In genomic region chr14:52723514-52724359, GRCh38 we compare ENCODE assay signal across 1 cellular context.
TF ChIP-seq lines count a peak whose summit lies in the region.

No MANE protein-coding gene starts in this region.

TF ChIP-seq in HepG2, 621 proteins besides CTCF, POLR2A, EP300 and RAD21:
- TF ChIP-seq STAG1 (CRISPR knock-in tag; IDR thresholded peaks at IDR 0.05) (0 out of 2 replicates have a peak, but pooled peaks have one; percentile 5), ZBED4 (CRISPR knock-in tag; IDR thresholded peaks at IDR 0.05; ENCODE audit: borderline replicate concordance) (no peak)
